In genomic region chr5:37876245-37876644, GRCh38 we compare ENCODE assay signal across 33 cellular contexts. TPM values are rescaled to one million over a fixed set of nuclear protein-coding genes. Genes with fewer than 3 reads are reported as not detected.
"Had no signal": no experiment of that assay in that cellular context is flagged by ENCODE, and none has a peak within 500 bp of the region (broad histone marks: within the 10 kb centered on the region; RNA-seq: fewer than 3 reads in every experiment).

No MANE protein-coding gene starts in this region.

- H3K9me3 ChIP-seq: left lung, lower lobe of right lung, pancreas, prostate gland, thoracic aorta, tibial artery, upper lobe of right lung had no signal

- H3K4me3 ChIP-seq: left lung, lower lobe of right lung, pancreas, prostate gland, sigmoid colon, stomach, thoracic aorta, tibial artery, upper lobe of right lung had no signal

- H3K36me3 Mint-ChIP-seq: mesothelial cell of epicardium; naive thymus-derived CD8-positive, alpha-beta T cell; stimulated activated memory B cell treated with anti-CD40 and anti-IgM and Interleukin-4, amounts not matched to agents 10 μg/mL and 1 μg/mL and 100 μg/mL, for 72 hours had no signal

- H3K36me3 ChIP-seq: left lung, lower lobe of right lung, pancreas, prostate gland, sigmoid colon, stomach, thoracic aorta, tibial artery, upper lobe of right lung had no signal

- FAIRE-seq: kidney, pancreas, small intestine, urothelium cell line had no signal

- H3K4me1 Mint-ChIP-seq: mesothelial cell of epicardium; naive thymus-derived CD8-positive, alpha-beta T cell; nephron; neural crest cell; stimulated activated memory B cell treated with anti-CD40 and anti-IgM and Interleukin-4, amounts not matched to agents 10 μg/mL and 1 μg/mL and 100 μg/mL, for 72 hours had no signal

- H3K27ac ChIP-seq: left lung, lower lobe of right lung, pancreas, prostate gland, sigmoid colon, stomach, thoracic aorta, tibial artery, upper lobe of right lung had no signal

- H3K9me3 Mint-ChIP-seq: mesothelial cell of epicardium, nephron had no signal

- H3K27me3 ChIP-seq: left lung, pancreas, sigmoid colon, tibial artery, upper lobe of right lung had no signal

- H3K27ac Mint-ChIP-seq: mesothelial cell of epicardium; naive thymus-derived CD8-positive, alpha-beta T cell; nephron; stimulated activated memory B cell treated with anti-CD40 and anti-IgM and Interleukin-4, amounts not matched to agents 10 μg/mL and 1 μg/mL and 100 μg/mL, for 72 hours had no signal

- H3K4me3 Mint-ChIP-seq: mesothelial cell of epicardium; naive thymus-derived CD8-positive, alpha-beta T cell; nephron; neural crest cell; stimulated activated memory B cell treated with anti-CD40 and anti-IgM and Interleukin-4, amounts not matched to agents 10 μg/mL and 1 μg/mL and 100 μg/mL, for 72 hours had no signal

- H3K27me3 Mint-ChIP-seq: stimulated activated memory B cell treated with anti-CD40 and anti-IgM and Interleukin-4, amounts not matched to agents 10 μg/mL and 1 μg/mL and 100 μg/mL, for 72 hours had no signal

- DNase-seq: head of caudate nucleus; hippocampal formation; kidney; left colon; left lung; lower lobe of right lung; mammary epithelial cell; mesendoderm; naive thymus-derived CD8-positive, alpha-beta T cell; nucleus accumbens; pancreas; posterior cingulate gyrus; retina; right cardiac atrium; sigmoid colon; small intestine; stimulated activated CD4-positive, alpha-beta T cell treated with anti-CD3 and anti-CD28 coated beads, Interleukin-1b, Interleukin-23, amount 100 ng/mL, for 48 hours; stimulated activated CD4-positive, alpha-beta T cell treated with anti-CD3 and anti-CD28 coated beads, Interleukin-2, amount 100 ng/mL, for 48 hours; stimulated activated CD4-positive, alpha-beta T cell treated with anti-CD3 and anti-CD28 coated beads, Interleukin-4, amount 100 ng/mL, for 4 hours; stimulated activated CD8-positive, alpha-beta memory T cell treated with anti-CD3 and anti-CD28 coated beads, Interleukin-4, amount 100 ng/mL, for 48 hours; stimulated activated naive CD4-positive, alpha-beta T cell treated with Interleukin-2 at 50 U/mL for 16 hours; stomach; tibial artery; trophoblast cell; upper lobe of right lung had no signal

- H3K4me1 ChIP-seq: left lung, lower lobe of right lung, pancreas, prostate gland, sigmoid colon, stomach, tibial artery, upper lobe of right lung had no signal

- ATAC-seq: left colon; left lung; lower lobe of right lung; naive thymus-derived CD8-positive, alpha-beta T cell; pancreas; right cardiac atrium; stimulated activated memory B cell treated with anti-CD40 and anti-IgM and Interleukin-4, amounts not matched to agents 10 μg/mL and 1 μg/mL and 100 μg/mL, for 72 hours; upper lobe of right lung had no signal

RNA-seq across cellular contexts. Expression of gene GDNF, which starts 36.4 kb away (rescaled TPM):
- total RNA-seq: left lung; lower lobe of right lung; mononuclear cell; naive thymus-derived CD8-positive, alpha-beta T cell had no signal
- polyA plus RNA-seq: naive thymus-derived CD8-positive, alpha-beta T cell had no signal
